30 cellular contexts compared by ENCODE assay signal in genomic region chr9:70452365-70452764, GRCh38. TPM values are rescaled to one million over a fixed set of nuclear protein-coding genes. Genes with fewer than 3 reads are reported as not detected.
"Had no signal": no experiment of that assay in that cellular context is flagged by ENCODE, and none has a peak within 500 bp of the region (broad histone marks: within the 10 kb centered on the region; RNA-seq: fewer than 3 reads in every experiment).

No MANE protein-coding gene starts in this region.

- H3K9me3 ChIP-seq: adrenal gland, ascending aorta, breast epithelium, colonic mucosa, esophagus squamous epithelium had no signal

- H3K36me3 ChIP-seq: adrenal gland, ascending aorta, breast epithelium, cardiac muscle cell, colonic mucosa, esophagus squamous epithelium, WERI-Rb-1 had no signal

- DNase-seq: activated B cell treated with CpG ODN at 0.5 μM for 24 hours; activated CD4-positive, alpha-beta memory T cell treated with anti-CD3 and anti-CD28 coated beads for 36 hours; activated CD4-positive, alpha-beta T cell treated with anti-CD3 and anti-CD28 coated beads for 48 hours; activated CD4-positive, alpha-beta T cell treated with anti-CD3 and anti-CD28 coated beads, Interleukin-2, amount 50 U/mL, for 1 hour; activated CD8-positive, alpha-beta memory T cell treated with anti-CD3 and anti-CD28 coated beads, Interleukin-2, amount 10 ng/mL, durations not matched to agents 7 days and 5 days; activated CD8-positive, alpha-beta memory T cell treated with anti-CD3 and anti-CD28 coated beads, Interleukin-2, amount 50 U/mL, for 4 hours; activated CD8-positive, alpha-beta T cell treated with anti-CD3 and anti-CD28 coated beads, Interleukin-2, amount 10 ng/mL, durations not matched to agents 7 days and 5 days; activated effector memory CD4-positive, alpha-beta T cell treated with anti-CD3 and anti-CD28 coated beads, Interleukin-2, amount 50 U/mL, for 16 hours; activated naive CD4-positive, alpha-beta T cell treated with anti-CD3 and anti-CD28 coated beads for 36 hours; activated naive CD8-positive, alpha-beta T cell treated with anti-CD3 and anti-CD28 coated beads for 36 hours; activated naive CD8-positive, alpha-beta T cell treated with anti-CD3 and anti-CD28 coated beads, Interleukin-2, amount 50 U/mL, for 24 hours; activated T-cell treated with anti-CD3 and anti-CD28 coated beads, Interleukin-2, amount 50 U/mL, for 1 hour; activated T-cell treated with anti-CD3 and anti-CD28 coated beads, Interleukin-2, amount 50 U/mL, for 48 hours; adrenal gland; central memory CD4-positive, alpha-beta T cell; cerebellar nuclear complex; colonic mucosa; effector CD8-positive, alpha-beta T cell; esophagus squamous epithelium; foreskin melanocyte; head of caudate nucleus; T-helper 1 cell; T-helper 17 cell; T1000; WERI-Rb-1 had no signal

- H3K4me1 ChIP-seq: adrenal gland, breast epithelium had no signal

- H3K4me3 ChIP-seq: adrenal gland, ascending aorta, breast epithelium, cardiac muscle cell, colonic mucosa, esophagus squamous epithelium had no signal

- ATAC-seq: activated CD4-positive, CD25-positive, alpha-beta regulatory T cell treated with anti-CD3 and anti-CD28 coated beads, Interleukin-2, amount 50 U/mL, for 24 hours; activated CD8-positive, alpha-beta memory T cell treated with anti-CD3 and anti-CD28 coated beads, Interleukin-2, amount 10 ng/mL, durations not matched to agents 7 days and 5 days; activated CD8-positive, alpha-beta T cell treated with anti-CD3 and anti-CD28 coated beads, Interleukin-2, amount 10 ng/mL, durations not matched to agents 7 days and 5 days; activated naive CD8-positive, alpha-beta T cell treated with anti-CD3 and anti-CD28 coated beads, Interleukin-2, amount 50 U/mL, for 24 hours; T-helper 17 cell had no signal

- H3K27ac ChIP-seq: adrenal gland, ascending aorta, breast epithelium, cardiac muscle cell, colonic mucosa, epithelial cell of prostate, esophagus squamous epithelium, WERI-Rb-1 had no signal

- H3K27me3 ChIP-seq: adrenal gland, ascending aorta, breast epithelium, cardiac muscle cell, colonic mucosa, esophagus squamous epithelium had no signal

RNA-seq across cellular contexts. Expression of gene KLF9, which starts 37.9 kb away (rescaled TPM):
- polyA plus RNA-seq: cardiac muscle cell had no signal
